ENCODE assay signal across 17 cellular contexts in the genomic region with DNA sequence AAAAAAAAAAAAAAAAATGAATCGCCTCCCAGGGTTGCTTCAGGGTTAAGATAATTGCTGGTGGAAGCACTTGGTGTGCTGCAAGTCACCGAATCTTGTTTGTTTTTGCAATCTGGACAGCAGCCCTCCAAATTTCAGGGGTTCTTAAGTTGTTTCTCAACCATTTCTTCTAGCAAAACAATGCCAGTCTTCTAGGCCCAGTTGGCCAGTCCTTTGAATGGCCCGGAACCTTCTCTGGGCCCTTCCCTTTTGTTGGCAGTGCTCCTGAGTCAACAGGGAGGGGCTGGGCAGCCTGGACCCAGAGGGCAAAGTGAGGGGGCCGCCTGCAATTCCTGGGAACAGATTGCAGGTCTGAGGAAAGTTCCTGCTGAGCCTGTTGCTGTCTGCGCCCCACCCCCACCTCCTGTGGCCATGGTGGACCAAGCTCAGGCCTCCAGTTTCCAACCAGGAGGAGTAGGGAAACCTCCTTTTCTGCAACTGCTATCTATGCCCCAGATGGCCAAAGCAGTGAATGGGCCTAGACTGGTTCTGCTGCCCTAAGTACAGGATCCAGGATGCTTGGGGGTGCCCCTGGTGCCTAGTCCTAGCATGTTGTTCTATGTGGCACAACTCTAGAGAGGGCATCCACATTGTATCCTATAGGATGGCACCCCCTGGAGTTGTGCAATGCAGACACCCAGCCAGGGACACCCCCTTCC. TPM values are rescaled to one million over a fixed set of nuclear protein-coding genes. Genes with fewer than 3 reads are reported as not detected.
A peak's percentile ranks its signal among the peaks of the same experiment; 100 is the strongest.
DNase-seq lines count a peak whose midpoint lies in the region; ATAC-seq, FAIRE-seq and TF ChIP-seq lines count a peak whose summit lies in the region.
"Had no signal": no experiment of that assay in that cellular context is flagged by ENCODE, and none has a peak within 500 bp of the region (broad histone marks: within the 10 kb centered on the region; RNA-seq: fewer than 3 reads in every experiment).

No MANE protein-coding gene starts in this region.

- H3K9me3 Mint-ChIP-seq in stimulated activated memory B cell treated with anti-CD40 and anti-IgM and Interleukin-4, amounts not matched to agents 10 μg/mL and 1 μg/mL and 100 μg/mL, for 72 hours: no peaks in the 10 kb centered on the region
- H3K9me3 Mint-ChIP-seq: dendritic cell treated with granulocyte-macrophage colony-stimulating factor and Interleukin-4, amounts not matched to agents 40 ng/mL and 50 ng/mL, for 4 days; neural progenitor cell had no signal

- peaks cover 0 to 38% of the 10 kb centered on the region in 2 donors for H3K4me1 ChIP-seq in breast epithelium
- H3K4me1 ChIP-seq in left lung: peaks cover 0 to 12% of the 10 kb centered on the region in 2 donors
- H3K4me1 ChIP-seq: SJCRH30 had no signal

- no peak for DNase-seq in GM19239 (ENCODE audit: insufficient read length, low spot score)
- DNase-seq in breast epithelium (ENCODE audit: low spot score in 2 of 2): peak; percentile 64
- peak in 1 of 2 donors; percentile 82 for DNase-seq in left lung
- DNase-seq in stimulated activated naive CD4-positive, alpha-beta T cell treated with Interleukin-2 at 50 U/mL for 16 hours (lab: John Stamatoyannopoulos, UW): no peak
- no peak for DNase-seq in iPS-NIHi7 (ENCODE audit: extremely low spot score)
- DNase-seq in superior temporal gyrus (ENCODE audit: extremely low spot score): no peak
- DNase-seq in activated CD4-positive, alpha-beta T cell treated with anti-CD3 and anti-CD28 coated beads, Interleukin-2, amount 50 U/mL, for 4 hours: no peak
- DNase-seq: activated naive CD8-positive, alpha-beta T cell treated with anti-CD3 and anti-CD28 coated beads, Interleukin-2, amount 10 ng/mL, durations not matched to agents 7 days and 5 days; AML-193; foreskin melanocyte; NCI-H1436 treated with DMSO at 0.1 percent for 48 hours; NCI-H524 treated with DMSO at 0.1 percent for 48 hours; SJCRH30 had no signal

- no peaks in the 10 kb centered on the region for H3K27me3 Mint-ChIP-seq in stimulated activated memory B cell treated with anti-CD40 and anti-IgM and Interleukin-4, amounts not matched to agents 10 μg/mL and 1 μg/mL and 100 μg/mL, for 72 hours
- H3K27me3 Mint-ChIP-seq: activated naive CD8-positive, alpha-beta T cell treated with anti-CD3 and anti-CD28 coated beads, Interleukin-2, amount 10 ng/mL, durations not matched to agents 7 days and 5 days; dendritic cell treated with granulocyte-macrophage colony-stimulating factor and Interleukin-4, amounts not matched to agents 40 ng/mL and 50 ng/mL, for 4 days had no signal

- TF ChIP-seq CTCF in breast epithelium (IDR thresholded peaks at IDR 0.05): no peak
- TF ChIP-seq CTCF in left lung (IDR thresholded peaks at IDR 0.05): no peak

- H3K27ac Mint-ChIP-seq in stimulated activated memory B cell treated with anti-CD40 and anti-IgM and Interleukin-4, amounts not matched to agents 10 μg/mL and 1 μg/mL and 100 μg/mL, for 72 hours: peak overlapping the region; percentile 96
- H3K27ac Mint-ChIP-seq: neural progenitor cell had no signal

- intact Hi-C loops in breast epithelium (cut with DNase I; ENCODE audit: low total_unique reads) (no loop called here), left lung (cut with DNase I) (no loop called here)

- H3K4me3 ChIP-seq in breast epithelium (no peak overlapping the region), left lung (no peak overlapping the region)
- H3K4me3 ChIP-seq: neural progenitor cell, SJCRH30 had no signal

- no peaks in the 10 kb centered on the region for H3K9me3 ChIP-seq in breast epithelium
- no peaks in the 10 kb centered on the region for H3K9me3 ChIP-seq in left lung

- no peak overlapping the region for H3K4me3 Mint-ChIP-seq in stimulated activated memory B cell treated with anti-CD40 and anti-IgM and Interleukin-4, amounts not matched to agents 10 μg/mL and 1 μg/mL and 100 μg/mL, for 72 hours
- H3K4me3 Mint-ChIP-seq: activated naive CD8-positive, alpha-beta T cell treated with anti-CD3 and anti-CD28 coated beads, Interleukin-2, amount 10 ng/mL, durations not matched to agents 7 days and 5 days; dendritic cell treated with granulocyte-macrophage colony-stimulating factor and Interleukin-4, amounts not matched to agents 40 ng/mL and 50 ng/mL, for 4 days; neural progenitor cell had no signal

- FAIRE-seq in GM19239 (lab: Jason Lieb, UNC): peak; percentile 80
- FAIRE-seq: islet of Langerhans had no signal

- peaks cover 74% of the 10 kb centered on the region for H3K4me1 Mint-ChIP-seq in stimulated activated memory B cell treated with anti-CD40 and anti-IgM and Interleukin-4, amounts not matched to agents 10 μg/mL and 1 μg/mL and 100 μg/mL, for 72 hours

- TF ChIP-seq POLR2A in breast epithelium (IDR thresholded peaks at IDR 0.05): no peak

- H3K27me3 ChIP-seq in breast epithelium (no peaks in the 10 kb centered on the region), left lung (no peaks in the 10 kb centered on the region)
- H3K27me3 ChIP-seq: neural progenitor cell, SJCRH30 had no signal

- H3K36me3 Mint-ChIP-seq in stimulated activated memory B cell treated with anti-CD40 and anti-IgM and Interleukin-4, amounts not matched to agents 10 μg/mL and 1 μg/mL and 100 μg/mL, for 72 hours: peaks cover 4% of the 10 kb centered on the region
- H3K36me3 Mint-ChIP-seq: activated naive CD8-positive, alpha-beta T cell treated with anti-CD3 and anti-CD28 coated beads, Interleukin-2, amount 10 ng/mL, durations not matched to agents 7 days and 5 days; neural progenitor cell had no signal

- H3K36me3 ChIP-seq in breast epithelium: no peaks in the 10 kb centered on the region
- no peaks in the 10 kb centered on the region for H3K36me3 ChIP-seq in left lung
- H3K36me3 ChIP-seq: neural progenitor cell had no signal

- ATAC-seq in left lung: peak; percentile 80
- no peak for ATAC-seq in stimulated activated memory B cell treated with anti-CD40 and anti-IgM and Interleukin-4, amounts not matched to agents 10 μg/mL and 1 μg/mL and 100 μg/mL, for 72 hours

- peak overlapping the region; percentile 73 to 76 for H3K27ac ChIP-seq in breast epithelium
- H3K27ac ChIP-seq in left lung: no peak overlapping the region
- H3K27ac ChIP-seq: neural progenitor cell, SJCRH30 had no signal

RNA-seq across cellular contexts. Expression of a gene that starts 31.4 kb away (rescaled TPM):
- total RNA-seq in breast epithelium (100 to 1,000 TPM; 101 to 319 (median 161) TPM), left lung (10 to 100 TPM; 45.7 to 47.5 TPM)

Comparison
In these comparisons a context has a peak if more than half of its experiments do, and no peak if none do; other contexts are left out.
1. DNase-seq: peak in breast epithelium (2 of 2); none in GM19239 (single experiment), stimulated activated naive CD4-positive, alpha-beta T cell treated with Interleukin-2 at 50 U/mL for 16 hours (single experiment), iPS-NIHi7 (single experiment), superior temporal gyrus (single experiment) and activated CD4-positive, alpha-beta T cell treated with anti-CD3 and anti-CD28 coated beads, Interleukin-2, amount 50 U/mL, for 4 hours (0 of 2).
2. H3K27ac ChIP-seq: peak in breast epithelium (2 of 2); none in left lung (0 of 2).